ENCODE assay signal across 11 cellular contexts in the genomic region with DNA sequence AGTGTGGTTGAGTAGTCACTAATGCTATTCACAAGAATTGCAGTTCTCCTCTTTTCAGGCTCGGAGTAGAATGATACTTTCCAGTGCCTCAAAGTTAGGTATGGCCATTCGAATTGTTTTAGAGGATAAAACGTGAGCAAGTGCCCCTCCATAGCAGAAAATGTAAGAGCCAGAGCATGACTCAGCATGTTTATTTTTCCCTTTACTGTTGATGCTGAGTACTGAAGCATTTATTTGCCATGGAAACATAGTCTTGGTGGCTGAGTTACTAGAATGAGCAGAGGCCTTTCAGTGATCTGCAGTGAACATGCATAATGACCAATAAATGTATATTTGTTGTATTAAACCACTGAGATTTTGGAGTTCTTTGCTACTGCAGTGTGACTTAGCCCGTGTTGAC.
DNase-seq lines count a peak whose midpoint lies in the region; ATAC-seq, FAIRE-seq and TF ChIP-seq lines count a peak whose summit lies in the region.
"Had no signal": no experiment of that assay in that cellular context is flagged by ENCODE, and none has a peak within 500 bp of the region (broad histone marks: within the 10 kb centered on the region; RNA-seq: fewer than 3 reads in every experiment).

No MANE protein-coding gene starts in this region.

- no peak for TF ChIP-seq RAD21 in HepG2 (CRISPR knock-in tag; IDR thresholded peaks at IDR 0.05)

- H3K4me2 ChIP-seq in HepG2 (ENCODE audit: low read depth, low read length) = no peak overlapping the region

- no peak overlapping the region for H2AFZ ChIP-seq in HepG2 (ENCODE audit: low read length)

- H3K9me3 ChIP-seq in HepG2 (ENCODE audit: low read length) (no peaks in the 10 kb centered on the region), right lobe of liver (no peaks in the 10 kb centered on the region), uterus (no peaks in the 10 kb centered on the region)

- no peaks in the 10 kb centered on the region for H3K4me1 Mint-ChIP-seq in activated naive CD4-positive, alpha-beta T cell treated with anti-CD3 and anti-CD28 coated beads, Interleukin-2, amount 10 ng/mL, durations not matched to agents 7 days and 5 days
- H3K4me1 Mint-ChIP-seq: CD4-positive, CD25-positive, alpha-beta regulatory T cell; central memory CD8-positive, alpha-beta T cell had no signal

- peak; percentile 3 for DNase-seq in HepG2 (ENCODE audit: low spot score)
- no peak for DNase-seq in right lobe of liver
- peak; percentile 94 for DNase-seq in NCI-H774 (lab: John Stamatoyannopoulos, UW)
- peak; percentile 53 for DNase-seq in fibroblast of mammary gland (ENCODE audit: low read depth)
- DNase-seq in uterus = no peak
- no peak for DNase-seq in stimulated activated naive CD4-positive, alpha-beta T cell (lab: John Stamatoyannopoulos, UW)
- no peak for DNase-seq in activated naive CD4-positive, alpha-beta T cell treated with anti-CD3 and anti-CD28 coated beads, Interleukin-2, amount 10 ng/mL, durations not matched to agents 7 days and 5 days
- DNase-seq: CD4-positive, CD25-positive, alpha-beta regulatory T cell had no signal

- H3K9me3 Mint-ChIP-seq in activated naive CD4-positive, alpha-beta T cell treated with anti-CD3 and anti-CD28 coated beads, Interleukin-2, amount 10 ng/mL, durations not matched to agents 7 days and 5 days = no peaks in the 10 kb centered on the region

- H3K27me3 ChIP-seq in HepG2 (ENCODE audit: control insufficient read depth in 1 of 2, insufficient read depth in 2 of 2, low read length in 2 of 2) (no peaks in the 10 kb centered on the region), right lobe of liver (no peaks in the 10 kb centered on the region), uterus (no peaks in the 10 kb centered on the region)

- H3K9ac ChIP-seq in HepG2 (ENCODE audit: insufficient read depth, low read depth, low read length) = no peak overlapping the region

- TF ChIP-seq CTCF in HepG2 (CRISPR knock-in tag; IDR thresholded peaks at IDR 0.05) (no peak), right lobe of liver (IDR thresholded peaks at IDR 0.05) (no peak), fibroblast of mammary gland (conservative IDR thresholded peaks at IDR 0.05; ENCODE audit: control insufficient read depth, insufficient read depth, low read depth, low read length) (no peak), uterus (IDR thresholded peaks at IDR 0.05) (no peak)

- H3K4me3 Mint-ChIP-seq in activated naive CD4-positive, alpha-beta T cell treated with anti-CD3 and anti-CD28 coated beads, Interleukin-2, amount 10 ng/mL, durations not matched to agents 7 days and 5 days = no peak overlapping the region
- H3K4me3 Mint-ChIP-seq: CD4-positive, CD25-positive, alpha-beta regulatory T cell; central memory CD8-positive, alpha-beta T cell had no signal

- H3K4me3 ChIP-seq in HepG2 (replicated peaks in 1 of 3; ENCODE audit: insufficient read depth in 1 of 3, low read depth in 2 of 3, low read length in 3 of 3) (no peak overlapping the region), right lobe of liver (no peak overlapping the region), fibroblast of mammary gland (ENCODE audit: control insufficient read depth, low read depth, low read length) (no peak overlapping the region), uterus (no peak overlapping the region)
- H3K4me3 ChIP-seq: skin epidermis had no signal

- no peaks in the 10 kb centered on the region for H4K20me1 ChIP-seq in HepG2 (ENCODE audit: insufficient read depth, low read length)

- H3K4me1 ChIP-seq in HepG2 (ENCODE audit: insufficient read depth, low read length) (0 out of 2 replicates have a peak, but pooled peaks cover 5% of the 10 kb centered on the region), right lobe of liver (no peaks in the 10 kb centered on the region), uterus (no peaks in the 10 kb centered on the region)

- H3K36me3 ChIP-seq in HepG2 (replicated peaks in 1 of 2; ENCODE audit: control insufficient read depth in 1 of 2, insufficient read depth in 2 of 2, low read length in 2 of 2) (no peaks in the 10 kb centered on the region), right lobe of liver (no peaks in the 10 kb centered on the region), uterus (no peaks in the 10 kb centered on the region)

- H3K27ac ChIP-seq in HepG2 (ENCODE audit: extremely low read length, insufficient read depth, low read length) (no peak overlapping the region), right lobe of liver (no peak overlapping the region), uterus (no peak overlapping the region)
- H3K27ac ChIP-seq: skin epidermis had no signal

- no peaks in the 10 kb centered on the region for H3K27me3 Mint-ChIP-seq in activated naive CD4-positive, alpha-beta T cell treated with anti-CD3 and anti-CD28 coated beads, Interleukin-2, amount 10 ng/mL, durations not matched to agents 7 days and 5 days
- H3K27me3 Mint-ChIP-seq: CD4-positive, CD25-positive, alpha-beta regulatory T cell; central memory CD8-positive, alpha-beta T cell had no signal

- WGBS in HepG2 (ENCODE audit: low lambda C conversion rate) = 2% methylated on average over 4 of the region's 4 CpGs
- 33% methylated on average over 4 of the region's 4 CpGs for WGBS in right lobe of liver (ENCODE audit: insufficient coverage, low coverage, low lambda C conversion rate, missing lambda C conversion rate)

- intact Hi-C loops in HepG2 (cut with micrococcal nuclease; ENCODE audit: unreplicated experiment) (no loop called here), right lobe of liver (cut with DNase I) (no loop called here), uterus (cut with DNase I; ENCODE audit: low total_unique reads) (no loop called here)

- BruUV-seq in HepG2 (replicated peaks; lab: Mats Ljungman, UMichigan) = no TSS peak

- no peak overlapping the region for H3K27ac Mint-ChIP-seq in activated naive CD4-positive, alpha-beta T cell treated with anti-CD3 and anti-CD28 coated beads, Interleukin-2, amount 10 ng/mL, durations not matched to agents 7 days and 5 days
- H3K27ac Mint-ChIP-seq: CD4-positive, CD25-positive, alpha-beta regulatory T cell had no signal

- TF ChIP-seq EP300 in HepG2 (IDR thresholded peaks at IDR 0.05; ENCODE audit: low read depth in 2 of 2, low read length in 2 of 2) (no peak), HepG2 (CRISPR knock-in tag; IDR thresholded peaks at IDR 0.05; ENCODE audit: borderline replicate concordance) (no peak)

- ATAC-seq in HepG2 (no peak), right lobe of liver (no peak), HG02970 (IDR thresholded peaks at IDR 0.05; ENCODE audit: low FRiP score, unreplicated experiment) (no peak)

- CTCF ChIA-PET in HepG2 (lab: Yijun Ruan, JAX; ENCODE audit: low intra/inter-chr PET ratio, low total read pairs) = no interaction called here
- CTCF ChIA-PET in activated naive CD4-positive, alpha-beta T cell treated with anti-CD3 and anti-CD28 coated beads, Interleukin-2, amount 10 ng/mL, durations not matched to agents 7 days and 5 days (lab: Charles Lee) = no interaction called here

- no peaks in the 10 kb centered on the region for H3K36me3 Mint-ChIP-seq in activated naive CD4-positive, alpha-beta T cell treated with anti-CD3 and anti-CD28 coated beads, Interleukin-2, amount 10 ng/mL, durations not matched to agents 7 days and 5 days
- H3K36me3 Mint-ChIP-seq: CD4-positive, CD25-positive, alpha-beta regulatory T cell had no signal

- in situ Hi-C loops in HepG2 (cut with HindIII; ENCODE audit: extremely low pct_ligation_motif_present, low pct_unique_long_range_greater_than_20kb) = no loop called here

- no peak for FAIRE-seq in HepG2 (lab: Jason Lieb, UNC)

- H3K79me2 ChIP-seq in HepG2 (ENCODE audit: insufficient read depth, low read length) = no peaks in the 10 kb centered on the region

- POLR2A ChIA-PET in HepG2 (lab: Yijun Ruan, JAX) = no interaction called here

- TF ChIP-seq POLR2A in HepG2 (IDR thresholded peaks at IDR 0.05; ENCODE audit: insufficient read depth in 1 of 2, low read depth in 2 of 2, low read length in 2 of 2) (no peak), right lobe of liver (IDR thresholded peaks at IDR 0.05) (no peak), uterus (IDR thresholded peaks at IDR 0.05) (no peak)

TF ChIP-seq in HepG2, 621 proteins besides CTCF, POLR2A, EP300 and RAD21 (continues in another document):
- TF ChIP-seq FOSL2 (CRISPR knock-in tag; IDR thresholded peaks at IDR 0.05) (peak; percentile 27; the same call in 1 of the 2 replicates), ZNF33A (CRISPR knock-in tag; IDR thresholded peaks at IDR 0.05; ENCODE audit: borderline replicate concordance) (no peak), FOXC1 (CRISPR knock-in tag; IDR thresholded peaks at IDR 0.05; ENCODE audit: borderline replicate concordance) (no peak), ZSCAN12 (CRISPR knock-in tag; IDR thresholded peaks at IDR 0.05) (no peak), AKAP8 (CRISPR knock-in tag; IDR thresholded peaks at IDR 0.05) (no peak), NFE2 (CRISPR knock-in tag; IDR thresholded peaks at IDR 0.05) (peak; percentile 49; the same call in 1 of the 2 replicates), RFX5 (IDR thresholded peaks at IDR 0.05; ENCODE audit: low read depth, low read length) (no peak), TOE1 (CRISPR knock-in tag; IDR thresholded peaks at IDR 0.05) (no peak), ESRRA (CRISPR knock-in tag; IDR thresholded peaks at IDR 0.05; ENCODE audit: low read depth) (no peak)

Comparison
In these comparisons a context has a peak if more than half of its experiments do, and no peak if none do; other contexts are left out.
1. DNase-seq: peak in HepG2 (single experiment), NCI-H774 (single experiment) and fibroblast of mammary gland (single experiment); none in right lobe of liver (0 of 3), uterus (0 of 2), stimulated activated naive CD4-positive, alpha-beta T cell (0 of 6) and activated naive CD4-positive, alpha-beta T cell treated with anti-CD3 and anti-CD28 coated beads, Interleukin-2, amount 10 ng/mL, durations not matched to agents 7 days and 5 days (single experiment).